Comparison of ENCODE assay signal across 8 cellular contexts in the genomic region with DNA sequence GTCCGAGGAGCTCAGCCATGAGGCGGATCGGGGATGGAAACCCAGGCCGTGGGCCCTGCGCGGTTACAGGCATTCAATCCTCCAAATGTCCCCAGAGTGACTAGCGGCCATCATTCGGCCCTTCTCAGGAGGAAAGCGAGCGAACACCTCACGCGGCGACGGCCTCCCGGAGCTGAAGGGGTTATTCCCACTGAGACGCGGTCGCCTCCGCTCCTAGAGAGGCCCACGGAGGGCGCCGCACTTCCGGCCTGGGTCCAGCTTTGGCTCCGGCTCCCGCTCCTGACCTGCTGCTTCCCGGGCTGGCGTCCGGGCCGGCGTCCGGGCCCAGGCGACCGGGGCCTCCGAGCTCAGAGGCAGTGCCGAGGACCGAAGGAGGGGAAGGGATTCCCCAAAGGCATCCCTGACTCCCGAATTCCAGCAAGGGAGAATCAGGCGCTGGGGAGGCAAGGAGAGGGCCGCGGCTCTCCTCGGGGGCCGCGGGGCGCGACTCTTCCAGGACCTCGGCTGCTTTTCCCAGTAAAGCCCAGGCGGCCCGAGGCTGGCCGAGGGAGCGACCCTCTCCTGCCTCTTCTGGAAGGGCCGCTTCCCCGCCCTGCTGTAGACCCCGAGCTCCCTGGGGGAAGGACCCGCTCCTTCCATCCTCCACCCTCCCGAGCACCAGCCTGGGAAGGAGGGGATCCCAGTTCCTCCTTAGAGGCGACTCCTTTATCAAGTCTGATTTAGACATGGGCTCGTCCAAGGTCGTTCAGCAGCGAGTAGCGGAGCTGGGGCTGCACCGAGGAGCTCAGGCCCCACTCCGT. TPM values are rescaled to one million over a fixed set of nuclear protein-coding genes. Genes with fewer than 3 reads are reported as not detected.
DNase-seq lines count a peak whose midpoint lies in the region; ATAC-seq and TF ChIP-seq lines count a peak whose summit lies in the region.

No MANE protein-coding gene starts in this region.

- peak overlapping the region; percentile 65 to 85 (median 80) for H3K27ac ChIP-seq in BLaER1 treated with 17β-estradiol and CSF1 and Interleukin-3, amounts not matched to agents 10 nM and 100 nM
- no peak overlapping the region for H3K27ac ChIP-seq in H9 (ENCODE audit: insufficient read length, low read depth, low read length)

- H3K27me3 ChIP-seq in BLaER1 treated with 17β-estradiol and CSF1 and Interleukin-3, amounts not matched to agents 10 nM and 100 nM = peaks cover 12 to 46% (median 37%) of the 10 kb centered on the region in 11 experiments
- H3K27me3 ChIP-seq in H9 (ENCODE audit: insufficient read depth, low read length) = peaks cover 8% of the 10 kb centered on the region; the same call in 1 of the 2 replicates
- H3K27me3 ChIP-seq in endocrine pancreas (ENCODE audit: control insufficient read depth, insufficient read depth, low read length) = no peaks in the 10 kb centered on the region

- H3K56ac ChIP-seq in H9 (ENCODE audit: insufficient read length, low read depth, low read length) = no peak overlapping the region

- H4K8ac ChIP-seq in H9 (replicated peaks; ENCODE audit: insufficient read length, low read depth, low read length) = peak overlapping the region; percentile 11

- peak overlapping the region in 2 of 3 experiments; percentile 18 to 48; a peak in 3 of 7 replicates for H3K27ac Mint-ChIP-seq in H9

- no CpG with 5 or more reads among the region's 62 CpGs for WGBS in H9 (ENCODE audit: extremely low coverage, insufficient read length, low lambda C conversion rate)

- ATAC-seq in GM21723 (IDR thresholded peaks at IDR 0.05; ENCODE audit: unreplicated experiment) = no peak

- H3K79me1 ChIP-seq in H9 (ENCODE audit: insufficient read depth, low read depth, low read length, poor library complexity, severe bottlenecking) = no peaks in the 10 kb centered on the region

- peaks cover 15 to 46% (median 19%) of the 10 kb centered on the region in 10 experiments; a peak in 19 of 20 replicates for H3K4me1 ChIP-seq in BLaER1 treated with 17β-estradiol and CSF1 and Interleukin-3, amounts not matched to agents 10 nM and 100 nM
- no peaks in the 10 kb centered on the region for H3K4me1 ChIP-seq in H9 (ENCODE audit: insufficient read depth, low read length)
- no peaks in the 10 kb centered on the region for H3K4me1 ChIP-seq in endocrine pancreas (ENCODE audit: control insufficient read depth, insufficient read depth, low read length)

- H2BK120ac ChIP-seq in H9 (ENCODE audit: low read depth, low read length, poor library complexity, severe bottlenecking) = no peak overlapping the region

- H3K36me3 ChIP-seq in BLaER1 treated with 17β-estradiol and CSF1 and Interleukin-3, amounts not matched to agents 10 nM and 100 nM = no peaks in the 10 kb centered on the region
- no peaks in the 10 kb centered on the region for H3K36me3 ChIP-seq in endocrine pancreas (ENCODE audit: control insufficient read depth, insufficient read depth, low read length)

- H3K23me2 ChIP-seq in H9 (ENCODE audit: insufficient read length, low read depth, low read length, poor library complexity, severe bottlenecking) = peaks cover 9% of the 10 kb centered on the region

- no peak overlapping the region for H3K4ac ChIP-seq in H9 (ENCODE audit: low read depth, low read length)

- no peak overlapping the region for H2BK15ac ChIP-seq in H9 (ENCODE audit: low read depth, low read length)

- peak overlapping the region; percentile 66 to 90 (median 76) for H3K4me3 ChIP-seq in BLaER1 treated with 17β-estradiol and CSF1 and Interleukin-3, amounts not matched to agents 10 nM and 100 nM
- H3K4me3 ChIP-seq in endocrine pancreas (ENCODE audit: control insufficient read depth, insufficient read depth, low read length) = peak overlapping the region; percentile 51

- peak overlapping the region; percentile 73 to 87 for H3K4me3 Mint-ChIP-seq in H9

- no peaks in the 10 kb centered on the region for H3K79me2 ChIP-seq in H9 (ENCODE audit: insufficient read depth, low read length)

- H3K4me1 Mint-ChIP-seq in H9 = peaks cover 8 to 16% of the 10 kb centered on the region in 2 experiments

- peaks cover 85% of the 10 kb centered on the region for H3K27me3 Mint-ChIP-seq in H9 (ENCODE audit: low read depth)

- peak overlapping the region; percentile 71 for H3K18ac ChIP-seq in H9 (ENCODE audit: insufficient read length, low read depth, low read length)

- H2BK12ac ChIP-seq in H9 (ENCODE audit: insufficient read length, low read depth, low read length) = no peak overlapping the region

- peak; percentile 77 for DNase-seq in H9
- peak; percentile 70 for DNase-seq in NCI-H526 treated with DMSO at 0.1 percent for 48 hours (lab: John Stamatoyannopoulos, UW)
- peak; percentile 12 for DNase-seq in activated CD8-positive, alpha-beta memory T cell treated with anti-CD3 and anti-CD28 coated beads, Interleukin-2, amount 50 U/mL, for 1 hour (ENCODE audit: extremely low read depth)
- peak; percentile 89 for DNase-seq in medulla oblongata (ENCODE audit: extremely low spot score)
- DNase-seq in stimulated activated CD8-positive, alpha-beta memory T cell treated with anti-CD3 and anti-CD28 coated beads, Interleukin-12 subunit alpha, Interleukin-12 subunit beta, amount 100 ng/mL, for 4 hours (ENCODE audit: low read depth) = peak; percentile 37

- no peak overlapping the region for H3K23ac ChIP-seq in H9 (ENCODE audit: insufficient read length, low read depth, low read length)

- no peak for TF ChIP-seq CTCF in H9 (conservative IDR thresholded peaks at IDR 0.05)

- no peaks in the 10 kb centered on the region for H3K9me3 ChIP-seq in BLaER1 treated with 17β-estradiol and CSF1 and Interleukin-3, amounts not matched to agents 10 nM and 100 nM (replicated peaks in 1 of 11)
- no peaks in the 10 kb centered on the region for H3K9me3 ChIP-seq in H9 (ENCODE audit: control insufficient read depth, low read depth, low read length)
- no peaks in the 10 kb centered on the region for H3K9me3 ChIP-seq in endocrine pancreas (ENCODE audit: control insufficient read depth, low read length)

- peak overlapping the region; percentile 79 to 93 (median 86) for H3K9ac ChIP-seq in BLaER1 treated with 17β-estradiol and CSF1 and Interleukin-3, amounts not matched to agents 10 nM and 100 nM
- H3K9ac ChIP-seq in H9 (ENCODE audit: extremely low read depth, insufficient read length, low read length) (peak overlapping the region; percentile 73), endocrine pancreas (ENCODE audit: control insufficient read depth, insufficient read depth, low read length) (peak overlapping the region; percentile 60)

- no peaks in the 10 kb centered on the region for H4K20me1 ChIP-seq in BLaER1 treated with 17β-estradiol and CSF1 and Interleukin-3, amounts not matched to agents 10 nM and 100 nM
- peaks cover 2% of the 10 kb centered on the region for H4K20me1 ChIP-seq in H9 (ENCODE audit: control insufficient read depth, insufficient read depth, insufficient read length)

- peak overlapping the region; percentile 70; the same call in 1 of the 2 replicates for H3K14ac ChIP-seq in H9 (ENCODE audit: insufficient read depth, low read length)

- no peaks in the 10 kb centered on the region for H3K9me3 Mint-ChIP-seq in H9

- no peak overlapping the region for H2AK5ac ChIP-seq in H9 (ENCODE audit: insufficient read length, low read length)

- H4K91ac ChIP-seq in H9 (ENCODE audit: insufficient read length, low read depth, low read length) = no peak overlapping the region

- peak overlapping the region; percentile 85 to 98 (median 92) for H3K4me2 ChIP-seq in BLaER1 treated with 17β-estradiol and CSF1 and Interleukin-3, amounts not matched to agents 10 nM and 100 nM
- peak overlapping the region; percentile 93 for H3K4me2 ChIP-seq in H9 (ENCODE audit: insufficient read depth, insufficient read length, low read length)

- no peak overlapping the region for H3T11ph ChIP-seq in H9 (ENCODE audit: low read length)

- H2AFZ ChIP-seq in H9 (ENCODE audit: low read length) = peak overlapping the region; percentile 53

- no peaks in the 10 kb centered on the region for H3K36me3 Mint-ChIP-seq in H9 (ENCODE audit: insufficient read depth in 1 of 3, low read depth in 3 of 3)

- H2BK5ac ChIP-seq in H9 (ENCODE audit: insufficient read length, low read length) = no peak overlapping the region

- H2BK20ac ChIP-seq in H9 (ENCODE audit: low read depth, low read length, poor library complexity, severe bottlenecking) = no peak overlapping the region

- H4K5ac ChIP-seq in H9 (ENCODE audit: insufficient read length, low read depth, low read length) = no peak overlapping the region

RNA-seq across cellular contexts. Expression of gene ZNF629, which starts 18.6 kb away (rescaled TPM):
- 20.0 TPM in 2 replicates for total RNA-seq in H9 (2021)

RNA-seq across cellular contexts. Expression of gene RNF40, which starts 43.4 kb away (rescaled TPM):
- 103 and 106 TPM in 2 replicates for total RNA-seq in H9 (2021)

RNA-seq across cellular contexts. Expression of gene CFAP119, which starts 43.7 kb away (rescaled TPM):
- total RNA-seq in H9 (2021) = 5.4 and 7.4 TPM in 2 replicates

RNA-seq across cellular contexts. Expression of gene PHKG2, which starts 57.3 kb away (rescaled TPM):
- total RNA-seq in H9 (2021) = 46.6 and 47.9 TPM in 2 replicates

Comparison
In these comparisons a context has a peak if more than half of its experiments do, and no peak if none do; other contexts are left out.
1. DNase-seq: peak in every context shown above with its lines; median percentile 89 in medulla oblongata; 77 in H9; 70 in NCI-H526 treated with DMSO at 0.1 percent for 48 hours; 37 in stimulated activated CD8-positive, alpha-beta memory T cell treated with anti-CD3 and anti-CD28 coated beads, Interleukin-12 subunit alpha, Interleukin-12 subunit beta, amount 100 ng/mL, for 4 hours; 12 in activated CD8-positive, alpha-beta memory T cell treated with anti-CD3 and anti-CD28 coated beads, Interleukin-2, amount 50 U/mL, for 1 hour.